11 cellular contexts compared by ENCODE assay signal in genomic region chrY:8125907-8126571, GRCh38.
"Had no signal": no experiment of that assay in that cellular context is flagged by ENCODE, and none has a peak within 500 bp of the region (broad histone marks: within the 10 kb centered on the region; RNA-seq: fewer than 3 reads in every experiment).

No MANE protein-coding gene starts in this region.

- DNase-seq: activated CD4-positive, alpha-beta T cell treated with anti-CD3 and anti-CD28 coated beads, Interleukin-2, amount 10 ng/mL, durations not matched to agents 7 days and 5 days; activated CD4-positive, CD25-positive, alpha-beta regulatory T cell; activated CD8-positive, alpha-beta memory T cell treated with anti-CD3 and anti-CD28 coated beads for 24 hours; activated naive CD4-positive, alpha-beta T cell treated with anti-CD3 and anti-CD28 coated beads, Interleukin-2, amount 10 ng/mL, durations not matched to agents 7 days and 5 days; activated T-cell treated with anti-CD3 and anti-CD28 coated beads for 4 hours; gastrocnemius medialis; kidney; left ventricle myocardium superior; T-helper 2 cell; tibial artery had no signal

- ATAC-seq: gastrocnemius medialis, left ventricle myocardium superior had no signal

- H3K27me3 ChIP-seq: gastrocnemius medialis, tibial artery, vagina had no signal

- H3K27ac ChIP-seq: gastrocnemius medialis, tibial artery, vagina had no signal

- H3K4me1 ChIP-seq: gastrocnemius medialis, tibial artery, vagina had no signal

- H3K36me3 ChIP-seq: gastrocnemius medialis, tibial artery, vagina had no signal

- H3K9me3 ChIP-seq: gastrocnemius medialis, tibial artery, vagina had no signal

- H3K4me3 ChIP-seq: gastrocnemius medialis, tibial artery, vagina had no signal
